Comparison of ENCODE assay signal across 1 cellular context in the genomic region with DNA sequence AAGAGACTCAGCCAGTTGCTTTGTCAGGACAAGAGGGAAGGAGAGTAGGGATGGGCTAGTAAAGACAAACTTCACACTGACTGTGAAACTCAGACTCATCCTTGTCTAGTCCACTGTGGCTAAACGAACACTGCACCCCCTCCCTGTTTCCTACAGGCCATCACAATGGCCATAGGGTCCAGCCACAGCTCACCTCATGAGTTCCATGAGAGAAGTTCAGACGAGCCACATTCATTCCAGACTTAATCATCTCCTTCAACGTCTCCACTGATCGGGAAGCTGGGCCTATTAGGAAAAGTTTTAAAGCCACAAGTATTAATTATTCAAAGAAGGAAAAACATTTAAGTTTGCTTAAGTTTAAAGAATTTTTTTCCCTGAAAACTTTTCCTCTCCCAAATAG.
A peak's percentile ranks its signal among the peaks of the same experiment; 100 is the strongest.
TF ChIP-seq lines count a peak whose summit lies in the region.

No MANE protein-coding gene starts in this region.

TF ChIP-seq in HepG2, 621 proteins besides CTCF, POLR2A, EP300 and RAD21:
- 0 out of 2 replicates have a peak, but pooled peaks have one; percentile 17 for TF ChIP-seq RBFOX2 (IDR thresholded peaks at IDR 0.05; ENCODE audit: low read depth, low read length)
- no peak for TF ChIP-seq HES4 (CRISPR knock-in tag; IDR thresholded peaks at IDR 0.05; ENCODE audit: borderline replicate concordance)
- TF ChIP-seq, protein P1, sequence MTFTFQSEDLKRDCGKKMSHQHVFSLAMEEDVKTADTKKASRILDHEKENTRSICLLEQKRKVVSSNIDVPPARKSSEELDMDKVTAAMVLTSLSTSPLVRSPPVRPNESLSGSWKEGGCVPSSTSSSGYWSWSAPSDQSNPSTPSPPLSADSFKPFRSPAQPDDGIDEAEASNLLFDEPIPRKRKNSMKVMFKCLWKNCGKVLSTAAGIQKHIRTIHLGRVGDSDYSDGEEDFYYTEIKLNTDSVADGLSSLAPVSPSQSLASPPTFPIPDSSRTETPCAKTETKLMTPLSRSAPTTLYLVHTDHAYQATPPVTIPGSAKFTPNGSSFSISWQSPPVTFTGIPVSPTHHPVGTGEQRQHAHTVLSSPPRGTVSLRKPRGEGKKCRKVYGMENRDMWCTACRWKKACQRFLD (CRISPR knock-in tag; IDR thresholded peaks at IDR 0.05; ENCODE audit: borderline replicate concordance) = no peak
